In genomic region chr14:99602788-99603415, GRCh38 we compare ENCODE assay signal across 8 cellular contexts. TPM values are rescaled to one million over a fixed set of nuclear protein-coding genes. Genes with fewer than 3 reads are reported as not detected.
DNase-seq lines count a peak whose midpoint lies in the region; ATAC-seq and TF ChIP-seq lines count a peak whose summit lies in the region.

No MANE protein-coding gene starts in this region.

- H3K36me3 Mint-ChIP-seq in activated CD4-positive, alpha-beta T cell treated with anti-CD3 and anti-CD28 coated beads for 36 hours (ENCODE audit: low read depth) = no peaks in the 10 kb centered on the region
- no peaks in the 10 kb centered on the region for H3K36me3 Mint-ChIP-seq in activated naive CD8-positive, alpha-beta T cell treated with anti-CD3 and anti-CD28 coated beads, Interleukin-2, amount 50 U/mL, for 24 hours (ENCODE audit: low read depth)

- H3K4me1 Mint-ChIP-seq in activated CD4-positive, alpha-beta T cell treated with anti-CD3 and anti-CD28 coated beads for 36 hours = peaks cover 24% of the 10 kb centered on the region
- peaks cover 21% of the 10 kb centered on the region for H3K4me1 Mint-ChIP-seq in activated naive CD8-positive, alpha-beta T cell treated with anti-CD3 and anti-CD28 coated beads, Interleukin-2, amount 50 U/mL, for 24 hours

- CTCF ChIA-PET in activated CD4-positive, alpha-beta T cell treated with anti-CD3 and anti-CD28 coated beads for 36 hours (lab: Charles Lee) = no interaction called here

- H3K4me1 ChIP-seq in left lung = peaks cover 14 to 67% of the 10 kb centered on the region in 2 donors
- peaks cover under 1 to 65% (median 32%) of the 10 kb centered on the region in 5 donors for H3K4me1 ChIP-seq in subcutaneous abdominal adipose tissue (ENCODE audit: control insufficient read depth in 5 of 5, insufficient read depth in 5 of 5, low read length in 5 of 5)

- no peaks in the 10 kb centered on the region for H3K36me3 ChIP-seq in left lung
- H3K36me3 ChIP-seq in subcutaneous abdominal adipose tissue (ENCODE audit: control insufficient read depth in 5 of 5, insufficient read depth in 5 of 5, low read length in 5 of 5) = no peaks in the 10 kb centered on the region

- DNase-seq in activated CD4-positive, alpha-beta T cell treated with anti-CD3 and anti-CD28 coated beads for 36 hours = no peak
- no peak for DNase-seq in activated CD4-positive, alpha-beta T cell treated with anti-CD3 and anti-CD28 coated beads for 48 hours
- no peak for DNase-seq in activated naive CD8-positive, alpha-beta T cell treated with anti-CD3 and anti-CD28 coated beads, Interleukin-2, amount 50 U/mL, for 24 hours
- DNase-seq in left lung = no peak
- no peak for DNase-seq in NCI-H446 (lab: John Stamatoyannopoulos, UW)
- DNase-seq in HCEC 1CT = no peak
- no peak for DNase-seq in D341Med (ENCODE audit: low spot score)

- POLR2A ChIA-PET in activated CD4-positive, alpha-beta T cell treated with anti-CD3 and anti-CD28 coated beads for 36 hours (lab: Charles Lee) = no interaction called here

- H3K4me3 ChIP-seq in left lung (peak overlapping the region; percentile 18 to 43), subcutaneous abdominal adipose tissue (ENCODE audit: low read depth in 1 of 5, low read length in 5 of 5) (peak overlapping the region in 4 of 5 donors; percentile 31 to 71 (median 50))

- H3K9me3 Mint-ChIP-seq in activated CD4-positive, alpha-beta T cell treated with anti-CD3 and anti-CD28 coated beads for 36 hours (ENCODE audit: low read depth) = no peaks in the 10 kb centered on the region
- H3K9me3 Mint-ChIP-seq in activated naive CD8-positive, alpha-beta T cell treated with anti-CD3 and anti-CD28 coated beads, Interleukin-2, amount 50 U/mL, for 24 hours = no peaks in the 10 kb centered on the region

- intact Hi-C loops in activated CD4-positive, alpha-beta T cell treated with anti-CD3 and anti-CD28 coated beads for 36 hours (cut with DNase I, micrococcal nuclease) = loop anchor here in 1 of 2 experiments (2.0 to 5.0 kb wide), 2 partner anchors 464 to 612 kb away; partner anchors contain the start of gene EVL
- intact Hi-C loops in left lung (cut with DNase I) = no loop called here

- peak overlapping the region; percentile 56 for H3K4me3 Mint-ChIP-seq in activated CD4-positive, alpha-beta T cell treated with anti-CD3 and anti-CD28 coated beads for 36 hours
- peak overlapping the region; percentile 53 for H3K4me3 Mint-ChIP-seq in activated naive CD8-positive, alpha-beta T cell treated with anti-CD3 and anti-CD28 coated beads, Interleukin-2, amount 50 U/mL, for 24 hours

- peak overlapping the region in 2 of 5 donors; percentile 8 to 9 for H3K9ac ChIP-seq in subcutaneous abdominal adipose tissue (ENCODE audit: low read length in 5 of 5)

- H3K27me3 ChIP-seq in left lung (peaks cover 0 to 47% of the 10 kb centered on the region in 2 donors), subcutaneous abdominal adipose tissue (ENCODE audit: control insufficient read depth in 5 of 5, insufficient read depth in 4 of 5, low read length in 5 of 5) (peaks cover 0 to 3% (median 3%) of the 10 kb centered on the region in 5 donors)

- H3K9me3 ChIP-seq in left lung (no peaks in the 10 kb centered on the region), subcutaneous abdominal adipose tissue (ENCODE audit: control insufficient read depth in 5 of 5, low read length in 5 of 5) (no peaks in the 10 kb centered on the region)

- no peak for TF ChIP-seq CTCF in left lung (IDR thresholded peaks at IDR 0.05)

- ATAC-seq in activated CD4-positive, alpha-beta T cell treated with anti-CD3 and anti-CD28 coated beads for 36 hours = no peak
- no peak for ATAC-seq in activated naive CD8-positive, alpha-beta T cell treated with anti-CD3 and anti-CD28 coated beads, Interleukin-2, amount 50 U/mL, for 24 hours
- no peak for ATAC-seq in left lung

- peaks cover 2% of the 10 kb centered on the region for H3K27me3 Mint-ChIP-seq in activated CD4-positive, alpha-beta T cell treated with anti-CD3 and anti-CD28 coated beads for 36 hours
- peaks cover 3% of the 10 kb centered on the region for H3K27me3 Mint-ChIP-seq in activated naive CD8-positive, alpha-beta T cell treated with anti-CD3 and anti-CD28 coated beads, Interleukin-2, amount 50 U/mL, for 24 hours

- H3K27ac ChIP-seq in left lung = peak overlapping the region in 1 of 2 donors; percentile 51
- H3K27ac ChIP-seq in subcutaneous abdominal adipose tissue (ENCODE audit: low read depth, low read length) = no peak overlapping the region

- no peak overlapping the region for H3K27ac Mint-ChIP-seq in activated CD4-positive, alpha-beta T cell treated with anti-CD3 and anti-CD28 coated beads for 36 hours
- H3K27ac Mint-ChIP-seq in activated naive CD8-positive, alpha-beta T cell treated with anti-CD3 and anti-CD28 coated beads, Interleukin-2, amount 50 U/mL, for 24 hours = no peak overlapping the region

RNA-seq across cellular contexts. Expression of gene CCDC85C, which starts 1.1 kb away (rescaled TPM):
- 1 to 10 TPM; 6.1 to 6.2 TPM for total RNA-seq in activated CD4-positive, alpha-beta T cell treated with anti-CD3 and anti-CD28 coated beads for 36 hours
- 10 to 100 TPM; 16.4 to 19.0 TPM for total RNA-seq in left lung

RNA-seq across cellular contexts. Expression of gene HHIPL1, which starts 42.0 kb away (rescaled TPM):
- total RNA-seq in activated CD4-positive, alpha-beta T cell treated with anti-CD3 and anti-CD28 coated beads for 36 hours = under 1 TPM in 1 of 2 experiments, not detected in 1; 0.07 TPM
- total RNA-seq in left lung = 1 to 10 TPM; 2.5 to 2.9 TPM
